7 cellular contexts compared by ENCODE assay signal in the genomic region with DNA sequence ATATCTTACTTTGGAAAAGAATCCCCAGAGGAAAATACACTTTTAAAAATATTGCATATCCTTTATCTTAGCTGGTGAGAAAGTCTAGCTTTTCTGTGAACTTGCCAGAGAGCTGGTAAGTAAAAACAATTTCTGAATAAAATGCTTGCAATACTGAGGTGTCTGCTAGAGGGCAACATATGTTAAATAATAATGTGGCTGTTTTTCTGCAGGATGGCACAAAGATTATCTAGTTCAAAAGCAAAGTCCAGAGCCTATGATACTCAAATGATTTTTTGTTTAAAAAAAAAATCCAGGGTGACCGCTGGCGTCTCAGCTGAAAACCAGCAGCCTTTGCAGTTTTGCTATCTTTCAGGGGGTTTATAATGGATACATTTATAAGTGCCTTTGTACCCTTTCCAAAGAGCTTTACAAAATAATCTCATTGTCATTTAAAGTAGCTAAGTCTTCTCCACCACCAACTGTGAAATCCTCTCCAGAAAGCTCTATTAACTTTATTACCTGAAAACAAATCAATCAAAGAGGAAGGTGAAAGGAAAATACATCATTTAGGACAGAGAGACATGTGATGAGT.
DNase-seq lines count a peak whose midpoint lies in the region; ATAC-seq, FAIRE-seq and TF ChIP-seq lines count a peak whose summit lies in the region.

No MANE protein-coding gene starts in this region.

- H3K79me2 ChIP-seq in HepG2 (ENCODE audit: insufficient read depth, low read length), result no peaks in the 10 kb centered on the region

- no peak for ATAC-seq in HepG2
- ATAC-seq in esophagus mucosa, result no peak

- H3K4me2 ChIP-seq in HepG2 (ENCODE audit: low read depth, low read length), result no peak overlapping the region

- no peak for TF ChIP-seq EP300 in HepG2 (IDR thresholded peaks at IDR 0.05; ENCODE audit: low read depth in 2 of 2, low read length in 2 of 2)
- no peak for TF ChIP-seq EP300 in HepG2 (CRISPR knock-in tag; IDR thresholded peaks at IDR 0.05; ENCODE audit: borderline replicate concordance)

- TF ChIP-seq CTCF in GM12864 (IDR thresholded peaks at IDR 0.05; ENCODE audit: low read depth, low read length, missing control alignments) (peak; percentile 23), ascending aorta (IDR thresholded peaks at IDR 0.05) (peak; percentile 59 to 70 (median 64)), HepG2 (CRISPR knock-in tag; IDR thresholded peaks at IDR 0.05) (peak; percentile 46)

- H3K4me1 ChIP-seq in ascending aorta (no peaks in the 10 kb centered on the region), HepG2 (ENCODE audit: insufficient read depth, low read length) (no peaks in the 10 kb centered on the region)

- H3K9ac ChIP-seq in HepG2 (ENCODE audit: insufficient read depth, low read depth, low read length), result no peak overlapping the region

- no peaks in the 10 kb centered on the region for H3K36me3 ChIP-seq in ascending aorta
- H3K36me3 ChIP-seq in HepG2 (replicated peaks in 1 of 2; ENCODE audit: control insufficient read depth in 1 of 2, insufficient read depth in 2 of 2, low read length in 2 of 2), result no peaks in the 10 kb centered on the region

- POLR2A ChIA-PET in HepG2 (lab: Yijun Ruan, JAX), result no interaction called here

- peak; percentile 43 for FAIRE-seq in HepG2 (lab: Jason Lieb, UNC)

- TF ChIP-seq RAD21 in HepG2 (CRISPR knock-in tag; IDR thresholded peaks at IDR 0.05), result peak; percentile 24; the same call in 1 of the 2 replicates

- H3K27ac ChIP-seq in ascending aorta (no peak overlapping the region), HepG2 (ENCODE audit: extremely low read length, insufficient read depth, low read length) (no peak overlapping the region)

- TF ChIP-seq POLR2A in HepG2 (IDR thresholded peaks at IDR 0.05; ENCODE audit: insufficient read depth in 1 of 2, low read depth in 2 of 2, low read length in 2 of 2), result no peak

- intact Hi-C loops in ascending aorta (cut with DNase I) (loop anchor here (1.0 to 10.0 kb wide), 4 partner anchors 41 to 417 kb away; a partner anchor contains a TSS), HepG2 (cut with micrococcal nuclease; ENCODE audit: unreplicated experiment) (no loop called here), posterior cingulate gyrus (cut with DNase I) (loop anchor here (2.0 to 5.0 kb wide), 2 partner anchors 286 to 419 kb away; no protein-coding TSS in a partner anchor)

- DNase-seq in GM12864 (ENCODE audit: low read depth) (no peak), NCI-H128 (lab: John Stamatoyannopoulos, UW; ENCODE audit: unreplicated experiment) (peak; percentile 7), ascending aorta (ENCODE audit: low spot score in 2 of 2) (no peak), HepG2 (ENCODE audit: low spot score) (peak; percentile 18), posterior cingulate gyrus (no peak)
- no peak for DNase-seq in stimulated activated CD4-positive, alpha-beta T cell treated with anti-CD3 and anti-CD28 coated beads, Interleukin-2, amount 100 ng/mL, for 48 hours

- no peak overlapping the region for H2AFZ ChIP-seq in HepG2 (ENCODE audit: low read length)

- H3K27me3 ChIP-seq in ascending aorta (no peaks in the 10 kb centered on the region), HepG2 (ENCODE audit: control insufficient read depth in 1 of 2, insufficient read depth in 2 of 2, low read length in 2 of 2) (peaks cover 0 to 16% of the 10 kb centered on the region in 2 experiments; a peak in 1 of 5 replicates)

- no peaks in the 10 kb centered on the region for H4K20me1 ChIP-seq in HepG2 (ENCODE audit: insufficient read depth, low read length)

- BruUV-seq in HepG2 (replicated peaks; lab: Mats Ljungman, UMichigan), result no TSS peak

- H3K9me3 ChIP-seq in ascending aorta (no peaks in the 10 kb centered on the region), HepG2 (ENCODE audit: low read length) (no peaks in the 10 kb centered on the region)

- in situ Hi-C loops in HepG2 (cut with HindIII; ENCODE audit: extremely low pct_ligation_motif_present, low pct_unique_long_range_greater_than_20kb), result loop anchor here (25.0 kb wide), 1 partner anchor 626 kb away; no protein-coding TSS in a partner anchor

- H3K4me3 ChIP-seq in GM12864 (ENCODE audit: low read depth, low read length), result no peak overlapping the region
- H3K4me3 ChIP-seq in ascending aorta, result no peak overlapping the region
- H3K4me3 ChIP-seq in HepG2 (replicated peaks in 1 of 3; ENCODE audit: insufficient read depth in 1 of 3, low read depth in 2 of 3, low read length in 3 of 3), result no peak overlapping the region

- WGBS in HepG2 (ENCODE audit: low lambda C conversion rate), result 2% methylated on average over 2 of the region's 2 CpGs

- CTCF ChIA-PET in HepG2 (lab: Yijun Ruan, JAX; ENCODE audit: low intra/inter-chr PET ratio, low total read pairs), result interaction anchor here (1.5 kb wide), 1 partner anchor 420 kb away, joined by 9 read pairs; no protein-coding TSS in a partner anchor

TF ChIP-seq in HepG2, 621 proteins besides CTCF, POLR2A, EP300 and RAD21:
- TF ChIP-seq HIVEP1 (CRISPR knock-in tag; IDR thresholded peaks at IDR 0.05) (no peak), NCOR1 (IDR thresholded peaks at IDR 0.05; ENCODE audit: borderline replicate concordance, low read length) (0 out of 2 replicates have a peak, but pooled peaks have one; percentile 11), KDM1A (CRISPR knock-in tag; IDR thresholded peaks at IDR 0.05) (no peak), STAG1 (CRISPR knock-in tag; IDR thresholded peaks at IDR 0.05) (peak; percentile 63), SMC3 (IDR thresholded peaks at IDR 0.05; ENCODE audit: low read length) (peak; percentile 17; the same call in 1 of the 2 replicates), ISX (CRISPR knock-in tag; conservative IDR thresholded peaks at IDR 0.05) (no peak), ZNF569 (CRISPR knock-in tag; IDR thresholded peaks at IDR 0.05; ENCODE audit: borderline replicate concordance) (no peak)
- TF ChIP-seq, protein P1, sequence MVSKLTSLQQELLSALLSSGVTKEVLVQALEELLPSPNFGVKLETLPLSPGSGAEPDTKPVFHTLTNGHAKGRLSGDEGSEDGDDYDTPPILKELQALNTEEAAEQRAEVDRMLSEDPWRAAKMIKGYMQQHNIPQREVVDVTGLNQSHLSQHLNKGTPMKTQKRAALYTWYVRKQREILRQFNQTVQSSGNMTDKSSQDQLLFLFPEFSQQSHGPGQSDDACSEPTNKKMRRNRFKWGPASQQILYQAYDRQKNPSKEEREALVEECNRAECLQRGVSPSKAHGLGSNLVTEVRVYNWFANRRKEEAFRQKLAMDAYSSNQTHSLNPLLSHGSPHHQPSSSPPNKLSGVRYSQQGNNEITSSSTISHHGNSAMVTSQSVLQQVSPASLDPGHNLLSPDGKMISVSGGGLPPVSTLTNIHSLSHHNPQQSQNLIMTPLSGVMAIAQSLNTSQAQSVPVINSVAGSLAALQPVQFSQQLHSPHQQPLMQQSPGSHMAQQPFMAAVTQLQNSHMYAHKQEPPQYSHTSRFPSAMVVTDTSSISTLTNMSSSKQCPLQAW (CRISPR knock-in tag; IDR thresholded peaks at IDR 0.05), result no peak
- TF ChIP-seq, protein P2, sequence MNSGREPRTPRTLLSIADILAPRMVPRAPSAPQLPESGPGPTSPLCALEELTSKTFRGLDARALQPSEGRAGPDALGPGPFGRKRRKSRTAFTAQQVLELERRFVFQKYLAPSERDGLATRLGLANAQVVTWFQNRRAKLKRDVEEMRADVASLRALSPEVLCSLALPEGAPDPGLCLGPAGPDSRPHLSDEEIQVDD (CRISPR knock-in tag; IDR thresholded peaks at IDR 0.05; ENCODE audit: borderline replicate concordance), result no peak

Comparison
In these comparisons a context has a peak if more than half of its experiments do, and no peak if none do; other contexts are left out.
1. DNase-seq: peak in NCI-H128 (single experiment) and HepG2 (single experiment); none in GM12864 (single experiment), ascending aorta (0 of 2), posterior cingulate gyrus (0 of 10) and stimulated activated CD4-positive, alpha-beta T cell treated with anti-CD3 and anti-CD28 coated beads, Interleukin-2, amount 100 ng/mL, for 48 hours (0 of 2).
2. Peak in every context shown above with its lines, with median percentiles within 50 percentile points of each other: CTCF ChIP-seq.